10 cellular contexts compared by ENCODE assay signal in genomic region chr2:286774-287392, GRCh38. TPM values are rescaled to one million over a fixed set of nuclear protein-coding genes. Genes with fewer than 3 reads are reported as not detected.
DNase-seq lines count a peak whose midpoint lies in the region; ATAC-seq and TF ChIP-seq lines count a peak whose summit lies in the region.
"Had no signal": no experiment of that assay in that cellular context is flagged by ENCODE, and none has a peak within 500 bp of the region (broad histone marks: within the 10 kb centered on the region; RNA-seq: fewer than 3 reads in every experiment).

No MANE protein-coding gene starts in this region.

- no peak for TF ChIP-seq POLR2A in testis (IDR thresholded peaks at IDR 0.05)

- H3K4me1 ChIP-seq in lower lobe of right lung (peaks cover 30% of the 10 kb centered on the region), testis (peaks cover 12% of the 10 kb centered on the region)

- H3K4me3 ChIP-seq in choroid plexus epithelial cell (ENCODE audit: low read depth, low read length) (peak overlapping the region; percentile 37), lower lobe of right lung (peak overlapping the region; percentile 60), testis (peak overlapping the region; percentile 48 to 66)

- no peak for ATAC-seq in activated T-cell treated with anti-CD3 and anti-CD28 coated beads, Interleukin-2, amount 50 U/mL, for 72 hours (replicated peaks in 1 of 2)
- ATAC-seq in lower lobe of right lung = peak in 1 of 2 donors; percentile 25

- H3K27ac ChIP-seq in lower lobe of right lung (peak overlapping the region; percentile 69), testis (peak overlapping the region; percentile 55 to 86)

- no peaks in the 10 kb centered on the region for H3K9me3 Mint-ChIP-seq in activated T-cell treated with anti-CD3 and anti-CD28 coated beads, Interleukin-2, amount 50 U/mL, for 72 hours

- H3K9me3 ChIP-seq in lower lobe of right lung (no peaks in the 10 kb centered on the region), testis (no peaks in the 10 kb centered on the region)

- peaks cover 24% of the 10 kb centered on the region for H3K36me3 ChIP-seq in lower lobe of right lung
- no peaks in the 10 kb centered on the region for H3K36me3 ChIP-seq in testis (ENCODE audit: low read depth, missing control alignments)

- peaks cover 19% of the 10 kb centered on the region for H3K27me3 ChIP-seq in lower lobe of right lung (ENCODE audit: low read depth)
- no peaks in the 10 kb centered on the region for H3K27me3 ChIP-seq in testis

- no peak for DNase-seq in activated T-cell treated with anti-CD3 and anti-CD28 coated beads, Interleukin-2, amount 50 U/mL, for 72 hours
- no peak for DNase-seq in activated T-cell treated with anti-CD3 and anti-CD28 coated beads, Interleukin-2, amount 50 U/mL, for 48 hours
- DNase-seq in choroid plexus epithelial cell (ENCODE audit: low read depth) (peak; percentile 28), lower lobe of right lung (no peak), testis (no peak), NCI-H446 treated with DMSO at 0.1 percent for 48 hours (lab: John Stamatoyannopoulos, UW) (no peak), HK-2 (ENCODE audit: unreplicated experiment) (no peak), NCI-H345 (lab: John Stamatoyannopoulos, UW) (no peak)
- DNase-seq: activated gamma-delta T cell, nucleus accumbens had no signal

- H3K27me3 Mint-ChIP-seq in activated T-cell treated with anti-CD3 and anti-CD28 coated beads, Interleukin-2, amount 50 U/mL, for 72 hours (ENCODE audit: low read depth) = peaks cover 39% of the 10 kb centered on the region

- H3K4me3 Mint-ChIP-seq in activated T-cell treated with anti-CD3 and anti-CD28 coated beads, Interleukin-2, amount 50 U/mL, for 72 hours = peak overlapping the region; percentile 45 to 57

- no peaks in the 10 kb centered on the region for H3K36me3 Mint-ChIP-seq in activated T-cell treated with anti-CD3 and anti-CD28 coated beads, Interleukin-2, amount 50 U/mL, for 72 hours (ENCODE audit: insufficient read depth in 2 of 2)

- H3K4me1 Mint-ChIP-seq in activated T-cell treated with anti-CD3 and anti-CD28 coated beads, Interleukin-2, amount 50 U/mL, for 72 hours (ENCODE audit: low read depth) = no peaks in the 10 kb centered on the region

- intact Hi-C loops in lower lobe of right lung (cut with DNase I) (no loop called here), testis (cut with DNase I; ENCODE audit: low total_unique reads) (no loop called here)

- no peak overlapping the region for H3K27ac Mint-ChIP-seq in activated T-cell treated with anti-CD3 and anti-CD28 coated beads, Interleukin-2, amount 50 U/mL, for 72 hours

- TF ChIP-seq CTCF in choroid plexus epithelial cell (conservative IDR thresholded peaks at IDR 0.05; ENCODE audit: low read depth, low read length) (no peak), lower lobe of right lung (IDR thresholded peaks at IDR 0.05) (no peak), testis (IDR thresholded peaks at IDR 0.05) (no peak)

- 36 to 43% methylated on average over 20 of the region's 20 CpGs for WGBS in testis, 2 donors

RNA-seq across cellular contexts. Expression of gene ALKAL2, which starts 1.0 kb away (rescaled TPM):
- total RNA-seq in activated T-cell treated with anti-CD3 and anti-CD28 coated beads, Interleukin-2, amount 50 U/mL, for 72 hours = under 1 TPM; 0.36 to 0.60 TPM
- 6.7 TPM for total RNA-seq in lower lobe of right lung
- total RNA-seq in testis = 10 to 100 TPM; 29.6 to 46.9 TPM
- polyA plus RNA-seq in testis (ENCODE audit: insufficient read depth, low read depth, low replicate concordance) = 69.4 TPM

RNA-seq across cellular contexts. Expression of gene ACP1, which starts 22.1 kb away (rescaled TPM):
- total RNA-seq in activated T-cell treated with anti-CD3 and anti-CD28 coated beads, Interleukin-2, amount 50 U/mL, for 72 hours = 100 to 1,000 TPM; 141 to 163 TPM
- total RNA-seq in lower lobe of right lung = 68.6 TPM
- total RNA-seq in testis = 100 to 1,000 TPM; 117 to 135 TPM
- polyA plus RNA-seq in testis (ENCODE audit: insufficient read depth, low read depth, low replicate concordance) = 136 TPM

RNA-seq across cellular contexts. Expression of gene SH3YL1, which starts 23.1 kb away (rescaled TPM):
- 10 to 100 TPM; 31.6 to 37.8 TPM for total RNA-seq in activated T-cell treated with anti-CD3 and anti-CD28 coated beads, Interleukin-2, amount 50 U/mL, for 72 hours
- total RNA-seq in lower lobe of right lung = 42.2 TPM
- 10 to 100 TPM; 73.7 to 92.3 TPM for total RNA-seq in testis
- polyA plus RNA-seq in testis (ENCODE audit: insufficient read depth, low read depth, low replicate concordance) = 55.0 TPM
